In the genomic region with DNA sequence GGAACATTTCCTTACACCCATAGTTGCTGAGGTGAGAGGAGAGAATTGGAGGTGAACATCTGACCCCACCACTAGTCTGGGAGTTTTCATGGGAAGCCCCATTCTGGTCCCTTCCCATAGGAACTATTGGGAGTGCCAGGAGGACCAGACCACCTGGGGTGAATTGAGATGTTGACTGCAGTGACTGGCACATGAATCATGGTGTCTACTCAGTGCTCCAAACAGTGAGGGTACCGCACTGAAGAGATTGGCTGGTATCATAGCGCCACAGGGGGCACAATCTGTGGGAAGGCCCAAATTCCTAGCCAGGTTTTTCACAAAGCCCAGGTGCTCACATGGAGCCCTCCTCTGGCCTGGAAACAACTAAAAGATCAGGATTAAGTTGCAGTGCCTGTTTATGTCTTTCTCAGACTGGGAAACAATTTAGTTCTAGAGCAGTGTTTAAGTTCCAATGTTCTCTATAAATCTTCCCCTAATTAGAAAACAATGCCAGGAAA, we compare ENCODE assay signal across 2 cellular contexts.
TF ChIP-seq lines count a peak whose summit lies in the region.

No MANE protein-coding gene starts in this region.

TF ChIP-seq in GM23338, 12 proteins besides CTCF, POLR2A, EP300 and RAD21:
- TF ChIP-seq, protein P1, sequence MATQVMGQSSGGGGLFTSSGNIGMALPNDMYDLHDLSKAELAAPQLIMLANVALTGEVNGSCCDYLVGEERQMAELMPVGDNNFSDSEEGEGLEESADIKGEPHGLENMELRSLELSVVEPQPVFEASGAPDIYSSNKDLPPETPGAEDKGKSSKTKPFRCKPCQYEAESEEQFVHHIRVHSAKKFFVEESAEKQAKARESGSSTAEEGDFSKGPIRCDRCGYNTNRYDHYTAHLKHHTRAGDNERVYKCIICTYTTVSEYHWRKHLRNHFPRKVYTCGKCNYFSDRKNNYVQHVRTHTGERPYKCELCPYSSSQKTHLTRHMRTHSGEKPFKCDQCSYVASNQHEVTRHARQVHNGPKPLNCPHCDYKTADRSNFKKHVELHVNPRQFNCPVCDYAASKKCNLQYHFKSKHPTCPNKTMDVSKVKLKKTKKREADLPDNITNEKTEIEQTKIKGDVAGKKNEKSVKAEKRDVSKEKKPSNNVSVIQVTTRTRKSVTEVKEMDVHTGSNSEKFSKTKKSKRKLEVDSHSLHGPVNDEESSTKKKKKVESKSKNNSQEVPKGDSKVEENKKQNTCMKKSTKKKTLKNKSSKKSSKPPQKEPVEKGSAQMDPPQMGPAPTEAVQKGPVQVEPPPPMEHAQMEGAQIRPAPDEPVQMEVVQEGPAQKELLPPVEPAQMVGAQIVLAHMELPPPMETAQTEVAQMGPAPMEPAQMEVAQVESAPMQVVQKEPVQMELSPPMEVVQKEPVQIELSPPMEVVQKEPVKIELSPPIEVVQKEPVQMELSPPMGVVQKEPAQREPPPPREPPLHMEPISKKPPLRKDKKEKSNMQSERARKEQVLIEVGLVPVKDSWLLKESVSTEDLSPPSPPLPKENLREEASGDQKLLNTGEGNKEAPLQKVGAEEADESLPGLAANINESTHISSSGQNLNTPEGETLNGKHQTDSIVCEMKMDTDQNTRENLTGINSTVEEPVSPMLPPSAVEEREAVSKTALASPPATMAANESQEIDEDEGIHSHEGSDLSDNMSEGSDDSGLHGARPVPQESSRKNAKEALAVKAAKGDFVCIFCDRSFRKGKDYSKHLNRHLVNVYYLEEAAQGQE (IDR thresholded peaks at IDR 0.05; ENCODE audit: unreplicated experiment): no peak
- TF ChIP-seq JUNB (IDR thresholded peaks at IDR 0.05; ENCODE audit: unreplicated experiment) (no peak), STAT1 (IDR thresholded peaks at IDR 0.05; ENCODE audit: unreplicated experiment) (no peak), EZH2 (IDR thresholded peaks at IDR 0.05; ENCODE audit: low read depth, unreplicated experiment) (no peak)

TF ChIP-seq in H1, 55 proteins besides CTCF, POLR2A, EP300 and RAD21:
- TF ChIP-seq JUN (IDR thresholded peaks at IDR 0.05; ENCODE audit: low read depth, low read length) (no peak), BCL11A (IDR thresholded peaks at IDR 0.05; ENCODE audit: low read depth in 2 of 2, low read length in 2 of 2) (no peak), ASH2L (IDR thresholded peaks at IDR 0.05; ENCODE audit: low read length) (no peak), CEBPB (IDR thresholded peaks at IDR 0.05; ENCODE audit: low read depth, low read length) (no peak), HDAC6 (IDR thresholded peaks at IDR 0.05; ENCODE audit: low read depth, low read length) (no peak), TAF1 (IDR thresholded peaks at IDR 0.05; ENCODE audit: low read depth, low read length) (0 out of 2 replicates have a peak, but pooled peaks have one; percentile 20), TCF12 (IDR thresholded peaks at IDR 0.05; ENCODE audit: low read depth, low read length) (no peak), EGR1 (IDR thresholded peaks at IDR 0.05; ENCODE audit: borderline replicate concordance, low read depth, low read length) (no peak), TEAD4 (IDR thresholded peaks at IDR 0.05; ENCODE audit: low read depth, low read length) (no peak), SP1 (IDR thresholded peaks at IDR 0.05; ENCODE audit: low read depth, low read length) (peak; percentile 49; the same call in 1 of the 2 replicates)
- TF ChIP-seq, protein P2, sequence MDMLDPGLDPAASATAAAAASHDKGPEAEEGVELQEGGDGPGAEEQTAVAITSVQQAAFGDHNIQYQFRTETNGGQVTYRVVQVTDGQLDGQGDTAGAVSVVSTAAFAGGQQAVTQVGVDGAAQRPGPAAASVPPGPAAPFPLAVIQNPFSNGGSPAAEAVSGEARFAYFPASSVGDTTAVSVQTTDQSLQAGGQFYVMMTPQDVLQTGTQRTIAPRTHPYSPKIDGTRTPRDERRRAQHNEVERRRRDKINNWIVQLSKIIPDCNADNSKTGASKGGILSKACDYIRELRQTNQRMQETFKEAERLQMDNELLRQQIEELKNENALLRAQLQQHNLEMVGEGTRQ (IDR thresholded peaks at IDR 0.05; ENCODE audit: low read length): no peak
